ENCODE assay signal across 23 cellular contexts in genomic region chr4:123256901-123257300, GRCh38.
"Had no signal": no experiment of that assay in that cellular context is flagged by ENCODE, and none has a peak within 500 bp of the region (broad histone marks: within the 10 kb centered on the region; RNA-seq: fewer than 3 reads in every experiment).

No MANE protein-coding gene starts in this region.

- H3K27me3 Mint-ChIP-seq: memory B cell, naive B cell had no signal

- H3K36me3 ChIP-seq: esophagus muscularis mucosa, lower lobe of right lung, ovary, thyroid gland had no signal

- H3K4me1 ChIP-seq: lower lobe of right lung had no signal

- H3K9me3 Mint-ChIP-seq: memory B cell; stimulated activated effector memory CD8-positive, alpha-beta T cell treated with anti-CD3 and anti-CD28 coated beads, Interleukin-12 subunit alpha, Interleukin-12 subunit beta, amount 100 ng/mL, for 72 hours had no signal

- H3K27ac Mint-ChIP-seq: endodermal cell; memory B cell; stimulated activated effector memory CD8-positive, alpha-beta T cell treated with anti-CD3 and anti-CD28 coated beads, Interleukin-12 subunit alpha, Interleukin-12 subunit beta, amount 100 ng/mL, for 72 hours had no signal

- H3K27ac ChIP-seq: esophagus muscularis mucosa, lower lobe of right lung, ovary, psoas muscle, stomach, thyroid gland had no signal

- ATAC-seq: left ventricle myocardium superior; lower lobe of right lung; psoas muscle; right cardiac atrium; stimulated activated effector memory CD8-positive, alpha-beta T cell treated with anti-CD3 and anti-CD28 coated beads, Interleukin-12 subunit alpha, Interleukin-12 subunit beta, amount 100 ng/mL, for 72 hours had no signal

- H3K9me3 ChIP-seq: esophagus muscularis mucosa, lower lobe of right lung, mucosa of descending colon, ovary, psoas muscle, stomach, thyroid gland had no signal

- DNase-seq: cerebellar nuclear complex; effector CD8-positive, alpha-beta T cell; endodermal cell; hypothalamus; left ventricle myocardium superior; lower lobe of right lung; mucosa of descending colon; naive B cell; occipital lobe; ovary; posterior cingulate gyrus; psoas muscle; right cardiac atrium; small intestine; stimulated activated CD4-positive, alpha-beta T cell treated with anti-CD3 and anti-CD28 coated beads, Interleukin-2, amount 100 ng/mL, for 24 hours; stimulated activated CD4-positive, alpha-beta T cell treated with anti-CD3 and anti-CD28 coated beads, Interleukin-4, amount 100 ng/mL, for 24 hours; stimulated activated naive CD4-positive, alpha-beta T cell treated with Interleukin-2 at 50 U/mL for 16 hours; stomach; thyroid gland; trophoblast cell had no signal

- H3K4me3 ChIP-seq: esophagus muscularis mucosa, lower lobe of right lung, mucosa of descending colon, ovary, psoas muscle, stomach, thyroid gland had no signal

- H3K4me1 Mint-ChIP-seq: endodermal cell, memory B cell had no signal

- H3K27me3 ChIP-seq: esophagus muscularis mucosa, ovary, stomach, thyroid gland had no signal

- H3K4me3 Mint-ChIP-seq: endodermal cell; memory B cell; stimulated activated effector memory CD8-positive, alpha-beta T cell treated with anti-CD3 and anti-CD28 coated beads, Interleukin-12 subunit alpha, Interleukin-12 subunit beta, amount 100 ng/mL, for 72 hours had no signal
